1 cellular context compared by ENCODE assay signal in the genomic region with DNA sequence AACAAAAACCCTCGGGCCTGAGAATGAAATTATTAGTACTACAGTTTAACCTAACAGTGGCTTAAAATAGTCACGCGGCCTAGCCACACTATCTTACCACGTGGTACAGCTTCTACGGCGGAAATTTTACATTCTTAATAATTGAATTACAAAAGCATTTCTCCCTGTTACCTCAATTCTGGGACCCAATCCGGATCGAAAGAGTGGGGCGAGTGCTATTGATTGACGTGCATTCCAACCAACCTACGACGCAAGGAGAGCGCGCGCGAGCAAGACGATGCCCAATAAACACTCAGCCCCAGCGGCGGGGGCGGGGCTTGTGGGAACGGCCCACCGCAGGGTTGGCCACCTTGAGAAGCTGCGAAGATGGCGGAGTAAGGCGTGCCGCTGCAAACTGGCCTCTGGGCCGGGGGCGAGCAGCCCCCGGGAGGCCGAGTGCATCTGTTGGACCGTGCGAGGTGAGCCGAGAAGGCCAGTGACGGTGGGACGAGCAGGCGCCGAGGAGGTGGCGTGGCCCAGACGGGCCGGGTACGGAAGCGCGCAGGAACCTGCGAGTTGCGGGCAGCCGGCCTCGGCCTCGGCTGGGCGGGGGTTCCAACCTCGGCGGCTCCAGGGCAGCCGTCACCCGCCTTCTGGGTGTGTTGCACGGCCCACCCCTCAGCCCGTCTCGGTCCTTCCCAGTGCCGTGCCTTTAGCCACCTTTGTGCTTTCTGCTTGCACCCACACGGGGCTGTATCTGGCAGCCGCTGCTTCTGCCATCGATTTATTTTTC.
TF ChIP-seq lines count a peak whose summit lies in the region.

No MANE protein-coding gene starts in this region.

TF ChIP-seq in K562, 482 proteins besides CTCF, POLR2A, EP300 and RAD21 (continues in another document):
- no peak for TF ChIP-seq ZNF174 (CRISPR knock-in tag; IDR thresholded peaks at IDR 0.05)
- TF ChIP-seq, protein P1, sequence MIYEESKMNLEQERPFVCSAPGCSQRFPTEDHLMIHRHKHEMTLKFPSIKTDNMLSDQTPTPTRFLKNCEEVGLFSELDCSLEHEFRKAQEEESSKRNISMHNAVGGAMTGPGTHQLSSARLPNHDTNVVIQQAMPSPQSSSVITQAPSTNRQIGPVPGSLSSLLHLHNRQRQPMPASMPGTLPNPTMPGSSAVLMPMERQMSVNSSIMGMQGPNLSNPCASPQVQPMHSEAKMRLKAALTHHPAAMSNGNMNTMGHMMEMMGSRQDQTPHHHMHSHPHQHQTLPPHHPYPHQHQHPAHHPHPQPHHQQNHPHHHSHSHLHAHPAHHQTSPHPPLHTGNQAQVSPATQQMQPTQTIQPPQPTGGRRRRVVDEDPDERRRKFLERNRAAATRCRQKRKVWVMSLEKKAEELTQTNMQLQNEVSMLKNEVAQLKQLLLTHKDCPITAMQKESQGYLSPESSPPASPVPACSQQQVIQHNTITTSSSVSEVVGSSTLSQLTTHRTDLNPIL (CRISPR knock-in tag; IDR thresholded peaks at IDR 0.05) = no peak
- no peak for TF ChIP-seq BRCA1 (IDR thresholded peaks at IDR 0.05)
- peak; percentile 82; the same call in 1 of the 2 replicates for TF ChIP-seq BRCA1 (CRISPR knock-in tag; IDR thresholded peaks at IDR 0.05)
- TF ChIP-seq SREBF1 (IDR thresholded peaks at IDR 0.05; ENCODE audit: borderline replicate concordance, low read depth, low read length) = peak; percentile 81
- peak; percentile 97 for TF ChIP-seq RBM25 (IDR thresholded peaks at IDR 0.05; ENCODE audit: low read depth, low read length, severe bottlenecking)
- peak; percentile 87; the same call in 1 of the 2 replicates for TF ChIP-seq CHCHD3 (CRISPR knock-in tag; IDR thresholded peaks at IDR 0.05)
- 0 out of 2 replicates have a peak, but pooled peaks have one; percentile 7 for TF ChIP-seq SOX6 (IDR thresholded peaks at IDR 0.05)
- TF ChIP-seq CSDE1 (IDR thresholded peaks at IDR 0.05) = peak in 1 of 2 experiments; percentile 38; a peak in 1 of 4 replicates
- TF ChIP-seq TAF9B (IDR thresholded peaks at IDR 0.05; ENCODE audit: partially characterized antibody) = peak; percentile 97
- TF ChIP-seq, protein P2, sequence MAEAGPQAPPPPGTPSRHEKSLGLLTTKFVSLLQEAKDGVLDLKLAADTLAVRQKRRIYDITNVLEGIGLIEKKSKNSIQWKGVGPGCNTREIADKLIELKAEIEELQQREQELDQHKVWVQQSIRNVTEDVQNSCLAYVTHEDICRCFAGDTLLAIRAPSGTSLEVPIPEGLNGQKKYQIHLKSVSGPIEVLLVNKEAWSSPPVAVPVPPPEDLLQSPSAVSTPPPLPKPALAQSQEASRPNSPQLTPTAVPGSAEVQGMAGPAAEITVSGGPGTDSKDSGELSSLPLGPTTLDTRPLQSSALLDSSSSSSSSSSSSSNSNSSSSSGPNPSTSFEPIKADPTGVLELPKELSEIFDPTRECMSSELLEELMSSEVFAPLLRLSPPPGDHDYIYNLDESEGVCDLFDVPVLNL (CRISPR knock-in tag; IDR thresholded peaks at IDR 0.05; ENCODE audit: low read depth) = peak; percentile 81
- TF ChIP-seq, protein P3, sequence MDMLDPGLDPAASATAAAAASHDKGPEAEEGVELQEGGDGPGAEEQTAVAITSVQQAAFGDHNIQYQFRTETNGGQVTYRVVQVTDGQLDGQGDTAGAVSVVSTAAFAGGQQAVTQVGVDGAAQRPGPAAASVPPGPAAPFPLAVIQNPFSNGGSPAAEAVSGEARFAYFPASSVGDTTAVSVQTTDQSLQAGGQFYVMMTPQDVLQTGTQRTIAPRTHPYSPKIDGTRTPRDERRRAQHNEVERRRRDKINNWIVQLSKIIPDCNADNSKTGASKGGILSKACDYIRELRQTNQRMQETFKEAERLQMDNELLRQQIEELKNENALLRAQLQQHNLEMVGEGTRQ (CRISPR knock-in tag; IDR thresholded peaks at IDR 0.05) = peak; percentile 72
- no peak for TF ChIP-seq MED1 (CRISPR knock-in tag; IDR thresholded peaks at IDR 0.05; ENCODE audit: borderline replicate concordance)
- TF ChIP-seq EP400 (IDR thresholded peaks at IDR 0.05) = peak; percentile 95
- TF ChIP-seq NELFE (IDR thresholded peaks at IDR 0.05; ENCODE audit: insufficient read depth, insufficient read length) = no peak
- TF ChIP-seq, protein P4, sequence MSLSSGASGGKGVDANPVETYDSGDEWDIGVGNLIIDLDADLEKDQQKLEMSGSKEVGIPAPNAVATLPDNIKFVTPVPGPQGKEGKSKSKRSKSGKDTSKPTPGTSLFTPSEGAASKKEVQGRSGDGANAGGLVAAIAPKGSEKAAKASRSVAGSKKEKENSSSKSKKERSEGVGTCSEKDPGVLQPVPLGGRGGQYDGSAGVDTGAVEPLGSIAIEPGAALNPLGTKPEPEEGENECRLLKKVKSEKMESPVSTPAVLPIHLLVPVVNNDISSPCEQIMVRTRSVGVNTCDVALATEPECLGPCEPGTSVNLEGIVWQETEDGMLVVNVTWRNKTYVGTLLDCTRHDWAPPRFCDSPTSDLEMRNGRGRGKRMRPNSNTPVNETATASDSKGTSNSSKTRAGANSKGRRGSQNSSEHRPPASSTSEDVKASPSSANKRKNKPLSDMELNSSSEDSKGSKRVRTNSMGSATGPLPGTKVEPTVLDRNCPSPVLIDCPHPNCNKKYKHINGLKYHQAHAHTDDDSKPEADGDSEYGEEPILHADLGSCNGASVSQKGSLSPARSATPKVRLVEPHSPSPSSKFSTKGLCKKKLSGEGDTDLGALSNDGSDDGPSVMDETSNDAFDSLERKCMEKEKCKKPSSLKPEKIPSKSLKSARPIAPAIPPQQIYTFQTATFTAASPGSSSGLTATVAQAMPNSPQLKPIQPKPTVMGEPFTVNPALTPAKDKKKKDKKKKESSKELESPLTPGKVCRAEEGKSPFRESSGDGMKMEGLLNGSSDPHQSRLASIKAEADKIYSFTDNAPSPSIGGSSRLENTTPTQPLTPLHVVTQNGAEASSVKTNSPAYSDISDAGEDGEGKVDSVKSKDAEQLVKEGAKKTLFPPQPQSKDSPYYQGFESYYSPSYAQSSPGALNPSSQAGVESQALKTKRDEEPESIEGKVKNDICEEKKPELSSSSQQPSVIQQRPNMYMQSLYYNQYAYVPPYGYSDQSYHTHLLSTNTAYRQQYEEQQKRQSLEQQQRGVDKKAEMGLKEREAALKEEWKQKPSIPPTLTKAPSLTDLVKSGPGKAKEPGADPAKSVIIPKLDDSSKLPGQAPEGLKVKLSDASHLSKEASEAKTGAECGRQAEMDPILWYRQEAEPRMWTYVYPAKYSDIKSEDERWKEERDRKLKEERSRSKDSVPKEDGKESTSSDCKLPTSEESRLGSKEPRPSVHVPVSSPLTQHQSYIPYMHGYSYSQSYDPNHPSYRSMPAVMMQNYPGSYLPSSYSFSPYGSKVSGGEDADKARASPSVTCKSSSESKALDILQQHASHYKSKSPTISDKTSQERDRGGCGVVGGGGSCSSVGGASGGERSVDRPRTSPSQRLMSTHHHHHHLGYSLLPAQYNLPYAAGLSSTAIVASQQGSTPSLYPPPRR (CRISPR knock-in tag; IDR thresholded peaks at IDR 0.05; ENCODE audit: borderline replicate concordance) = 0 out of 2 replicates have a peak, but pooled peaks have one; percentile 38
- TF ChIP-seq RAD51 (IDR thresholded peaks at IDR 0.05; ENCODE audit: borderline replicate concordance, low read depth) = peak; percentile 91
- TF ChIP-seq TAF1 (IDR thresholded peaks at IDR 0.05; ENCODE audit: control insufficient read depth, extremely low read depth, insufficient read depth, low read length, severe bottlenecking) = peak; percentile 97
- TF ChIP-seq, protein P5, sequence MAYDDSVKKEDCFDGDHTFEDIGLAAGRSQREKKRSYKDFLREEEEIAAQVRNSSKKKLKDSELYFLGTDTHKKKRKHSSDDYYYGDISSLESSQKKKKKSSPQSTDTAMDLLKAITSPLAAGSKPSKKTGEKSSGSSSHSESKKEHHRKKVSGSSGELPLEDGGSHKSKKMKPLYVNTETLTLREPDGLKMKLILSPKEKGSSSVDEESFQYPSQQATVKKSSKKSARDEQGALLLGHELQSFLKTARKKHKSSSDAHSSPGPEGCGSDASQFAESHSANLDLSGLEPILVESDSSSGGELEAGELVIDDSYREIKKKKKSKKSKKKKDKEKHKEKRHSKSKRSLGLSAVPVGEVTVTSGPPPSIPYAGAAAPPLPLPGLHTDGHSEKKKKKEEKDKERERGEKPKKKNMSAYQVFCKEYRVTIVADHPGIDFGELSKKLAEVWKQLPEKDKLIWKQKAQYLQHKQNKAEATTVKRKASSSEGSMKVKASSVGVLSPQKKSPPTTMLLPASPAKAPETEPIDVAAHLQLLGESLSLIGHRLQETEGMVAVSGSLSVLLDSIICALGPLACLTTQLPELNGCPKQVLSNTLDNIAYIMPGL (CRISPR knock-in tag; IDR thresholded peaks at IDR 0.05) = peak; percentile 60
- TF ChIP-seq SAP30 (IDR thresholded peaks at IDR 0.05; ENCODE audit: borderline replicate concordance, insufficient read depth, low read depth, low read length, poor library complexity, severe bottlenecking) = peak; percentile 86
- TF ChIP-seq, protein P6, sequence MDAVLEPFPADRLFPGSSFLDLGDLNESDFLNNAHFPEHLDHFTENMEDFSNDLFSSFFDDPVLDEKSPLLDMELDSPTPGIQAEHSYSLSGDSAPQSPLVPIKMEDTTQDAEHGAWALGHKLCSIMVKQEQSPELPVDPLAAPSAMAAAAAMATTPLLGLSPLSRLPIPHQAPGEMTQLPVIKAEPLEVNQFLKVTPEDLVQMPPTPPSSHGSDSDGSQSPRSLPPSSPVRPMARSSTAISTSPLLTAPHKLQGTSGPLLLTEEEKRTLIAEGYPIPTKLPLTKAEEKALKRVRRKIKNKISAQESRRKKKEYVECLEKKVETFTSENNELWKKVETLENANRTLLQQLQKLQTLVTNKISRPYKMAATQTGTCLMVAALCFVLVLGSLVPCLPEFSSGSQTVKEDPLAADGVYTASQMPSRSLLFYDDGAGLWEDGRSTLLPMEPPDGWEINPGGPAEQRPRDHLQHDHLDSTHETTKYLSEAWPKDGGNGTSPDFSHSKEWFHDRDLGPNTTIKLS (IDR thresholded peaks at IDR 0.05; ENCODE audit: borderline replicate concordance, low read depth) = peak; percentile 70
- TF ChIP-seq KLF13 (tag; IDR thresholded peaks at IDR 0.05; ENCODE audit: borderline replicate concordance, low read depth) = 0 out of 2 replicates have a peak, but pooled peaks have one; percentile 24
- peak; percentile 96 for TF ChIP-seq NEUROD1 (IDR thresholded peaks at IDR 0.05; ENCODE audit: borderline replicate concordance, low read depth, low read length, partially characterized antibody)
- TF ChIP-seq SUPT5H (IDR thresholded peaks at IDR 0.05) = peak; percentile 97
- TF ChIP-seq ZNF41 (CRISPR knock-in tag; conservative IDR thresholded peaks at IDR 0.05) = no peak
- TF ChIP-seq SIN3A (IDR thresholded peaks at IDR 0.05; ENCODE audit: borderline replicate concordance in 2 of 2, control insufficient read depth in 1 of 2, low read depth in 2 of 2, low read length in 2 of 2) = peak; percentile 82 to 90; a peak in 3 of 4 replicates
- TF ChIP-seq, protein P7, sequence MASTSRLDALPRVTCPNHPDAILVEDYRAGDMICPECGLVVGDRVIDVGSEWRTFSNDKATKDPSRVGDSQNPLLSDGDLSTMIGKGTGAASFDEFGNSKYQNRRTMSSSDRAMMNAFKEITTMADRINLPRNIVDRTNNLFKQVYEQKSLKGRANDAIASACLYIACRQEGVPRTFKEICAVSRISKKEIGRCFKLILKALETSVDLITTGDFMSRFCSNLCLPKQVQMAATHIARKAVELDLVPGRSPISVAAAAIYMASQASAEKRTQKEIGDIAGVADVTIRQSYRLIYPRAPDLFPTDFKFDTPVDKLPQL (IDR thresholded peaks at IDR 0.05; ENCODE audit: extremely low read depth, insufficient read length) = no peak
- TF ChIP-seq, protein P8, sequence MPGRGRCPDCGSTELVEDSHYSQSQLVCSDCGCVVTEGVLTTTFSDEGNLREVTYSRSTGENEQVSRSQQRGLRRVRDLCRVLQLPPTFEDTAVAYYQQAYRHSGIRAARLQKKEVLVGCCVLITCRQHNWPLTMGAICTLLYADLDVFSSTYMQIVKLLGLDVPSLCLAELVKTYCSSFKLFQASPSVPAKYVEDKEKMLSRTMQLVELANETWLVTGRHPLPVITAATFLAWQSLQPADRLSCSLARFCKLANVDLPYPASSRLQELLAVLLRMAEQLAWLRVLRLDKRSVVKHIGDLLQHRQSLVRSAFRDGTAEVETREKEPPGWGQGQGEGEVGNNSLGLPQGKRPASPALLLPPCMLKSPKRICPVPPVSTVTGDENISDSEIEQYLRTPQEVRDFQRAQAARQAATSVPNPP (IDR thresholded peaks at IDR 0.05; ENCODE audit: borderline replicate concordance, insufficient read depth, insufficient read length) = no peak
- peak; percentile 91 for TF ChIP-seq TBP (optimal IDR thresholded peaks at IDR 0.05; ENCODE audit: low read depth, low read length)
- 0 out of 2 replicates have a peak, but pooled peaks have one; percentile 44 for TF ChIP-seq NFIC (IDR thresholded peaks at IDR 0.05)
- TF ChIP-seq RBM22 (IDR thresholded peaks at IDR 0.05; ENCODE audit: low read depth, low read length, poor library complexity, severe bottlenecking) = no peak
- peak; percentile 96 for TF ChIP-seq ASH1L (IDR thresholded peaks at IDR 0.05; ENCODE audit: borderline replicate concordance, low read depth, partially characterized antibody)
- TF ChIP-seq, protein P9, sequence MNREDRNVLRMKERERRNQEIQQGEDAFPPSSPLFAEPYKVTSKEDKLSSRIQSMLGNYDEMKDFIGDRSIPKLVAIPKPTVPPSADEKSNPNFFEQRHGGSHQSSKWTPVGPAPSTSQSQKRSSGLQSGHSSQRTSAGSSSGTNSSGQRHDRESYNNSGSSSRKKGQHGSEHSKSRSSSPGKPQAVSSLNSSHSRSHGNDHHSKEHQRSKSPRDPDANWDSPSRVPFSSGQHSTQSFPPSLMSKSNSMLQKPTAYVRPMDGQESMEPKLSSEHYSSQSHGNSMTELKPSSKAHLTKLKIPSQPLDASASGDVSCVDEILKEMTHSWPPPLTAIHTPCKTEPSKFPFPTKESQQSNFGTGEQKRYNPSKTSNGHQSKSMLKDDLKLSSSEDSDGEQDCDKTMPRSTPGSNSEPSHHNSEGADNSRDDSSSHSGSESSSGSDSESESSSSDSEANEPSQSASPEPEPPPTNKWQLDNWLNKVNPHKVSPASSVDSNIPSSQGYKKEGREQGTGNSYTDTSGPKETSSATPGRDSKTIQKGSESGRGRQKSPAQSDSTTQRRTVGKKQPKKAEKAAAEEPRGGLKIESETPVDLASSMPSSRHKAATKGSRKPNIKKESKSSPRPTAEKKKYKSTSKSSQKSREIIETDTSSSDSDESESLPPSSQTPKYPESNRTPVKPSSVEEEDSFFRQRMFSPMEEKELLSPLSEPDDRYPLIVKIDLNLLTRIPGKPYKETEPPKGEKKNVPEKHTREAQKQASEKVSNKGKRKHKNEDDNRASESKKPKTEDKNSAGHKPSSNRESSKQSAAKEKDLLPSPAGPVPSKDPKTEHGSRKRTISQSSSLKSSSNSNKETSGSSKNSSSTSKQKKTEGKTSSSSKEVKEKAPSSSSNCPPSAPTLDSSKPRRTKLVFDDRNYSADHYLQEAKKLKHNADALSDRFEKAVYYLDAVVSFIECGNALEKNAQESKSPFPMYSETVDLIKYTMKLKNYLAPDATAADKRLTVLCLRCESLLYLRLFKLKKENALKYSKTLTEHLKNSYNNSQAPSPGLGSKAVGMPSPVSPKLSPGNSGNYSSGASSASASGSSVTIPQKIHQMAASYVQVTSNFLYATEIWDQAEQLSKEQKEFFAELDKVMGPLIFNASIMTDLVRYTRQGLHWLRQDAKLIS (CRISPR knock-in tag; IDR thresholded peaks at IDR 0.05) = no peak
- no peak for TF ChIP-seq MYNN (IDR thresholded peaks at IDR 0.05)
- no peak for TF ChIP-seq MYNN (CRISPR knock-in tag; IDR thresholded peaks at IDR 0.05)
- TF ChIP-seq GABPB1 (CRISPR knock-in tag; IDR thresholded peaks at IDR 0.05) = peak; percentile 51; the same call in 1 of the 2 replicates
